Comparison of ENCODE assay signal across 14 cellular contexts in the genomic region with DNA sequence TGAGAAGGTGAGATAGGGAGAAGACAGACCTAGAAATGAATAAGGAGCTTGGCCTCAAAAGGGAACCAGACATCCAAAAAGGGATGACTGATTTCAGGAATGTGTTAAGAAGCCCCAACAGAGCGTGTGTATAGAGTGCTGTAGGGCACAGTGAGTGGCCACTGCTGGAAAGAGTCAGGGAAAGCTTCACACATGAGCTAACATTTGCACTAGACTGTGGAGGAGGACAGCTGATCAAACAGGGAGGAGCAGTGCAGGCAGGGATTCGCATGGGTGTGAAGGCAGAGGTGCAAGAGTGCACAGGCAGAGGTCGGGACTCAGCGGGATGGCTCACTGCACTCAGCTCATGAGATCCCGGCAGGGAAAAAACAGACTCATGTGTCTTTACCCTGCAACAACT.
DNase-seq lines count a peak whose midpoint lies in the region; ATAC-seq and TF ChIP-seq lines count a peak whose summit lies in the region.
"Had no signal": no experiment of that assay in that cellular context is flagged by ENCODE, and none has a peak within 500 bp of the region (broad histone marks: within the 10 kb centered on the region; RNA-seq: fewer than 3 reads in every experiment).

No MANE protein-coding gene starts in this region.

- DNase-seq in DMS53 (lab: John Stamatoyannopoulos, UW) (peak; percentile 96), NCI-H146 treated with DMSO at 0.1 percent for 48 hours (lab: John Stamatoyannopoulos, UW; ENCODE audit: unreplicated experiment) (peak; percentile 71), gastrocnemius medialis (no peak)
- no peak for DNase-seq in activated naive CD8-positive, alpha-beta T cell treated with anti-CD3 and anti-CD28 coated beads, Interleukin-2, amount 50 U/mL, for 24 hours
- DNase-seq: activated CD8-positive, alpha-beta memory T cell treated with anti-CD3 and anti-CD28 coated beads, Interleukin-2, amount 50 U/mL, for 48 hours; C1 segment of cervical spinal cord; mesendoderm; NCI-H2171; stimulated activated CD4-positive, alpha-beta T cell treated with anti-CD3 and anti-CD28 coated beads, Interleukin-2, amount 100 ng/mL, for 48 hours had no signal

- ATAC-seq in activated naive CD8-positive, alpha-beta T cell treated with anti-CD3 and anti-CD28 coated beads, Interleukin-2, amount 50 U/mL, for 24 hours = no peak
- ATAC-seq in HG02588 (IDR thresholded peaks at IDR 0.05; ENCODE audit: unreplicated experiment) (no peak), GM18870 (IDR thresholded peaks at IDR 0.05; ENCODE audit: unreplicated experiment) (no peak), gastrocnemius medialis (no peak)

- H3K27me3 Mint-ChIP-seq in activated naive CD8-positive, alpha-beta T cell treated with anti-CD3 and anti-CD28 coated beads, Interleukin-2, amount 50 U/mL, for 24 hours = no peaks in the 10 kb centered on the region
- no peaks in the 10 kb centered on the region for H3K27me3 Mint-ChIP-seq in nephron (ENCODE audit: low read depth)
- H3K27me3 Mint-ChIP-seq: IgD-negative memory B cell had no signal

- peaks cover 31% of the 10 kb centered on the region for H3K36me3 Mint-ChIP-seq in activated naive CD8-positive, alpha-beta T cell treated with anti-CD3 and anti-CD28 coated beads, Interleukin-2, amount 50 U/mL, for 24 hours (ENCODE audit: low read depth)
- H3K36me3 Mint-ChIP-seq in nephron (ENCODE audit: low read depth) = peaks cover 66% of the 10 kb centered on the region

- no peak overlapping the region for H3K27ac ChIP-seq in gastrocnemius medialis
- H3K27ac ChIP-seq: prostate gland had no signal

- H3K4me1 ChIP-seq in gastrocnemius medialis = peaks cover 0 to 14% of the 10 kb centered on the region in 2 donors
- H3K4me1 ChIP-seq: prostate gland had no signal

- peak overlapping the region; percentile 8 for H3K27ac Mint-ChIP-seq in activated naive CD8-positive, alpha-beta T cell treated with anti-CD3 and anti-CD28 coated beads, Interleukin-2, amount 50 U/mL, for 24 hours
- H3K27ac Mint-ChIP-seq in nephron = peak overlapping the region in 2 of 3 experiments; percentile 43 to 62
- H3K27ac Mint-ChIP-seq: IgD-negative memory B cell had no signal

- peaks cover 4 to 65% of the 10 kb centered on the region in 2 donors for H3K36me3 ChIP-seq in gastrocnemius medialis
- H3K36me3 ChIP-seq: prostate gland had no signal

- H3K4me1 Mint-ChIP-seq in activated naive CD8-positive, alpha-beta T cell treated with anti-CD3 and anti-CD28 coated beads, Interleukin-2, amount 50 U/mL, for 24 hours = peaks cover 17% of the 10 kb centered on the region
- H3K4me1 Mint-ChIP-seq in nephron = peaks cover 23% of the 10 kb centered on the region
- H3K4me1 Mint-ChIP-seq: IgD-negative memory B cell had no signal

- in situ Hi-C loops in gastrocnemius medialis (cut with MboI; ENCODE audit: low sequenced_read_pairs in 4 of 4) = loop anchor here in 1 of 4 donors (5.0 kb wide), 1 partner anchor 66 kb away; no protein-coding TSS in a partner anchor

- TF ChIP-seq CTCF in nephron (IDR thresholded peaks at IDR 0.05; ENCODE audit: unreplicated experiment in 3 of 3) = no peak
- no peak for TF ChIP-seq CTCF in gastrocnemius medialis (IDR thresholded peaks at IDR 0.05 in 4 of 5, conservative IDR thresholded peaks at IDR 0.05 in 1 of 5)

- H3K27me3 ChIP-seq in gastrocnemius medialis = no peaks in the 10 kb centered on the region

- no peaks in the 10 kb centered on the region for H3K9me3 ChIP-seq in gastrocnemius medialis
- H3K9me3 ChIP-seq: prostate gland had no signal

- intact Hi-C loops in gastrocnemius medialis (cut with DNase I; ENCODE audit: low total_unique reads) = no loop called here

- no peak for TF ChIP-seq POLR2A in gastrocnemius medialis (IDR thresholded peaks at IDR 0.05)

- no peak overlapping the region for H3K4me3 Mint-ChIP-seq in activated naive CD8-positive, alpha-beta T cell treated with anti-CD3 and anti-CD28 coated beads, Interleukin-2, amount 50 U/mL, for 24 hours
- H3K4me3 Mint-ChIP-seq in nephron = no peak overlapping the region
- H3K4me3 Mint-ChIP-seq: IgD-negative memory B cell had no signal

- no peaks in the 10 kb centered on the region for H3K9me3 Mint-ChIP-seq in activated naive CD8-positive, alpha-beta T cell treated with anti-CD3 and anti-CD28 coated beads, Interleukin-2, amount 50 U/mL, for 24 hours
- H3K9me3 Mint-ChIP-seq in nephron = no peaks in the 10 kb centered on the region
- H3K9me3 Mint-ChIP-seq: IgD-negative memory B cell had no signal

- H3K4me3 ChIP-seq in gastrocnemius medialis = no peak overlapping the region
- H3K4me3 ChIP-seq: prostate gland had no signal

Comparison
In these comparisons a context has a peak if more than half of its experiments do, and no peak if none do; other contexts are left out.
1. DNase-seq: peak in DMS53 (single experiment) and NCI-H146 treated with DMSO at 0.1 percent for 48 hours (single experiment); none in activated naive CD8-positive, alpha-beta T cell treated with anti-CD3 and anti-CD28 coated beads, Interleukin-2, amount 50 U/mL, for 24 hours (single experiment) and gastrocnemius medialis (0 of 2).